In the genomic region with DNA sequence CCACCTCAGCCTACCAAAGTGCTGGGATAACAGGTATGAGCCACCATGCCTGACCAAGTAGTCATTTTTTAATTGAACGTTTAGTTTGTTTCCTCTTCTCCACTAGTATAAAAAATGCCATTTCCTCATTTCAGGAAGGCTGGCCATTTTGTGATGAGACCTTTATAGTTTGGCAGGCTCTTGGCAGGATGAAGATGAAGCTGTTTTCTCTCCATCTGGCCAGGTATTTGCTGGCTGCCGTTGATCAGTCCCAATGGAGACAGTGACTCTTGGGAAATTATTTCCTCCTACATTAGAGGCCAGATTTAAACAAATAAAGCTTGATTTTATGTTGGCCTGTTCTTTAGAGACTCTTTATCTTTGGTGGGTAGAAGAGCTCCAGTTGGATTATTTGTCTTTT, we compare ENCODE assay signal across 15 cellular contexts.
"Had no signal": no experiment of that assay in that cellular context is flagged by ENCODE, and none has a peak within 500 bp of the region (broad histone marks: within the 10 kb centered on the region; RNA-seq: fewer than 3 reads in every experiment).

No MANE protein-coding gene starts in this region.

- H3K36me3 ChIP-seq: esophagus muscularis mucosa, right atrium auricular region, suprapubic skin, upper lobe of right lung had no signal

- H3K36me3 Mint-ChIP-seq: naive B cell; stimulated activated naive B cell treated with anti-CD40 and anti-IgM and Interleukin-4, amounts not matched to agents 10 μg/mL and 1 μg/mL and 100 μg/mL, for 72 hours had no signal

- H3K4me3 ChIP-seq: esophagus muscularis mucosa, lung, right atrium auricular region, suprapubic skin, upper lobe of right lung had no signal

- H3K27ac Mint-ChIP-seq: activated B cell treated with CpG ODN at 0.5 μM for 24 hours; activated CD8-positive, alpha-beta memory T cell treated with anti-CD3 and anti-CD28 coated beads, Interleukin-2, amount 10 ng/mL, durations not matched to agents 7 days and 5 days; T-helper 17 cell had no signal

- H3K4me3 Mint-ChIP-seq: activated B cell treated with CpG ODN at 0.5 μM for 24 hours; activated CD8-positive, alpha-beta memory T cell treated with anti-CD3 and anti-CD28 coated beads, Interleukin-2, amount 10 ng/mL, durations not matched to agents 7 days and 5 days; naive B cell; stimulated activated naive B cell treated with anti-CD40 and anti-IgM and Interleukin-4, amounts not matched to agents 10 μg/mL and 1 μg/mL and 100 μg/mL, for 72 hours; T-helper 17 cell had no signal

- H3K27me3 Mint-ChIP-seq: activated B cell treated with CpG ODN at 0.5 μM for 24 hours; activated CD8-positive, alpha-beta memory T cell treated with anti-CD3 and anti-CD28 coated beads, Interleukin-2, amount 10 ng/mL, durations not matched to agents 7 days and 5 days; naive B cell; stimulated activated naive B cell treated with anti-CD40 and anti-IgM and Interleukin-4, amounts not matched to agents 10 μg/mL and 1 μg/mL and 100 μg/mL, for 72 hours; T-helper 17 cell had no signal

- DNase-seq: activated B cell treated with CpG ODN at 0.5 μM for 24 hours; activated CD4-positive, alpha-beta T cell treated with anti-CD3 and anti-CD28 coated beads, Interleukin-2, amount 50 U/mL, for 1 hour; activated CD8-positive, alpha-beta memory T cell treated with anti-CD3 and anti-CD28 coated beads, Interleukin-2, amount 10 ng/mL, durations not matched to agents 7 days and 5 days; activated naive CD4-positive, alpha-beta T cell treated with Interleukin-2 at 50 U/mL for 16 hours; glutamatergic neuron; left cardiac atrium; naive B cell; small intestine; stimulated activated naive B cell treated with anti-CD40 and anti-IgM and Interleukin-4, amounts not matched to agents 10 μg/mL and 1 μg/mL and 100 μg/mL, for 72 hours; T-helper 17 cell; upper lobe of right lung had no signal

- H3K9me3 ChIP-seq: esophagus muscularis mucosa, right atrium auricular region, suprapubic skin, upper lobe of right lung had no signal

- H3K4me1 ChIP-seq: suprapubic skin, upper lobe of right lung had no signal

- H3K27ac ChIP-seq: esophagus muscularis mucosa, right atrium auricular region, suprapubic skin had no signal

- H3K27me3 ChIP-seq: esophagus muscularis mucosa, right atrium auricular region, suprapubic skin, upper lobe of right lung had no signal

- ATAC-seq: activated CD8-positive, alpha-beta memory T cell treated with anti-CD3 and anti-CD28 coated beads, Interleukin-2, amount 10 ng/mL, durations not matched to agents 7 days and 5 days; left cardiac atrium; stimulated activated naive B cell treated with anti-CD40 and anti-IgM and Interleukin-4, amounts not matched to agents 10 μg/mL and 1 μg/mL and 100 μg/mL, for 72 hours; T-helper 17 cell; upper lobe of right lung had no signal

- H3K9me3 Mint-ChIP-seq: activated B cell treated with CpG ODN at 0.5 μM for 24 hours, naive B cell had no signal
